ENCODE assay signal across 10 cellular contexts in the genomic region with DNA sequence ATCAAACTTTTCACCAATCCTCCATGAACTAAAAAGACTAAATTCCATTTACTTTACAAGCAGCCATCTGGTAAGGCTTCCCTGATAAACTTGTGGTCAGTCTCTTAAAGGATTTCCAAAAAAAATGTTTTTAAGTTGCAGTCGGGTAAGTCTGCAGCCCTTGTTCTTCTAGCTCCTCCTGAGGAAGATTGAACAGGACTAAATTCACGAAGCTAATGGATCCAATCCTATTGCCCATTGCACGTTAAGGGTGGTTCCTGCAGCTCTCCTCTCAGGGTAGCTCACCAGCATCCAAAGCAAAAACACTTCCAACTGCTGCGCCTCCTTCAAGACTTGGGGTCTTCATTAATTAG. TPM values are rescaled to one million over a fixed set of nuclear protein-coding genes. Genes with fewer than 3 reads are reported as not detected.
DNase-seq lines count a peak whose midpoint lies in the region; TF ChIP-seq lines count a peak whose summit lies in the region.
"Had no signal": no experiment of that assay in that cellular context is flagged by ENCODE, and none has a peak within 500 bp of the region (broad histone marks: within the 10 kb centered on the region; RNA-seq: fewer than 3 reads in every experiment).

No MANE protein-coding gene starts in this region.

- H3K4me1 ChIP-seq in liver (ENCODE audit: control insufficient read depth in 4 of 4, insufficient read depth in 4 of 4, low read length in 3 of 4) (peaks cover 10 to 49% (median 28%) of the 10 kb centered on the region in 4 donors), thyroid gland (peaks cover 30 to 39% of the 10 kb centered on the region in 2 donors)

- no peaks in the 10 kb centered on the region for H3K27me3 ChIP-seq in liver (ENCODE audit: control insufficient read depth in 4 of 4, insufficient read depth in 4 of 4, low read length in 3 of 4)
- no peaks in the 10 kb centered on the region for H3K27me3 ChIP-seq in thyroid gland

- H3K4me3 ChIP-seq in liver (ENCODE audit: low read depth in 1 of 3, low read length in 3 of 3): peak overlapping the region in 2 of 3 donors; percentile 21 to 89
- H3K4me3 ChIP-seq in thyroid gland (replicated peaks in 1 of 3): peak overlapping the region in 2 of 3 donors; percentile 52 to 97

- peak overlapping the region; percentile 69 to 94 for H3K9ac ChIP-seq in liver (ENCODE audit: low read depth in 1 of 2, low read length in 2 of 2)

- peaks cover 53% of the 10 kb centered on the region for H3K27me3 Mint-ChIP-seq in activated CD4-positive, alpha-beta T cell treated with anti-CD3 and anti-CD28 coated beads, Interleukin-2, amount 10 ng/mL, durations not matched to agents 24 days and 14 days
- no peaks in the 10 kb centered on the region for H3K27me3 Mint-ChIP-seq in MCF 10A (ENCODE audit: insufficient read depth, unreplicated experiment)

- no peak for TF ChIP-seq RAD21 in liver (IDR thresholded peaks at IDR 0.05)

- H3K36me3 ChIP-seq in liver (ENCODE audit: control insufficient read depth in 4 of 4, insufficient read depth in 3 of 4, low read depth in 1 of 4, low read length in 3 of 4) (peaks cover 0 to 7% (median 0%) of the 10 kb centered on the region in 4 donors), thyroid gland (peaks cover 4 to 8% of the 10 kb centered on the region in 2 donors)

- peak overlapping the region; percentile 87 to 92 for H3K27ac ChIP-seq in liver (ENCODE audit: low read depth in 1 of 2, low read length in 2 of 2)
- H3K27ac ChIP-seq in thyroid gland: peak overlapping the region; percentile 93 to 97 (median 94)
- no peak overlapping the region for H3K27ac ChIP-seq in substantia nigra (ENCODE audit: low read depth, low read length, poor library complexity, severe bottlenecking)

- CTCF ChIA-PET in MCF 10A (lab: Yijun Ruan, JAX): interaction anchor here (0.6 to 6.0 kb wide), 15 partner anchors 96 to 514 kb away, joined by 3 to 45 read pairs (median 3); no protein-coding TSS in a partner anchor

- peak overlapping the region; percentile 33 for H3K4me3 Mint-ChIP-seq in activated CD4-positive, alpha-beta T cell treated with anti-CD3 and anti-CD28 coated beads, Interleukin-2, amount 10 ng/mL, durations not matched to agents 24 days and 14 days
- H3K4me3 Mint-ChIP-seq in MCF 10A (ENCODE audit: unreplicated experiment): peak overlapping the region; percentile 97

- no peak overlapping the region for H3K27ac Mint-ChIP-seq in activated CD4-positive, alpha-beta T cell treated with anti-CD3 and anti-CD28 coated beads, Interleukin-2, amount 10 ng/mL, durations not matched to agents 24 days and 14 days
- no peak overlapping the region for H3K27ac Mint-ChIP-seq in MCF 10A (ENCODE audit: low read depth, unreplicated experiment)

- H3K9me3 Mint-ChIP-seq in activated CD4-positive, alpha-beta T cell treated with anti-CD3 and anti-CD28 coated beads, Interleukin-2, amount 10 ng/mL, durations not matched to agents 24 days and 14 days: no peaks in the 10 kb centered on the region
- H3K9me3 Mint-ChIP-seq in MCF 10A (ENCODE audit: unreplicated experiment): no peaks in the 10 kb centered on the region

- 54% methylated on average over 4 of the region's 4 CpGs for WGBS in liver
- 24 to 28% methylated on average over 4 of the region's 4 CpGs for WGBS in thyroid gland, 2 donors

- H3K36me3 Mint-ChIP-seq in activated CD4-positive, alpha-beta T cell treated with anti-CD3 and anti-CD28 coated beads, Interleukin-2, amount 10 ng/mL, durations not matched to agents 24 days and 14 days (ENCODE audit: low read depth): peaks cover 2% of the 10 kb centered on the region
- peaks cover 36% of the 10 kb centered on the region for H3K36me3 Mint-ChIP-seq in MCF 10A (ENCODE audit: insufficient read depth, unreplicated experiment)

- POLR2A ChIA-PET in MCF 10A (lab: Yijun Ruan, JAX): interaction anchor here (0.6 to 10.1 kb wide), 19 partner anchors 49 to 356 kb away, joined by 3 to 193 read pairs (median 13); no protein-coding TSS in a partner anchor

- no peak for TF ChIP-seq CTCF in MCF 10A (IDR thresholded peaks at IDR 0.05; ENCODE audit: unreplicated experiment)
- TF ChIP-seq CTCF in liver (IDR thresholded peaks at IDR 0.05; ENCODE audit: low read depth, low read length, missing input control): no peak
- TF ChIP-seq CTCF in thyroid gland (IDR thresholded peaks at IDR 0.05): no peak

- no peak for TF ChIP-seq POLR2A in thyroid gland (IDR thresholded peaks at IDR 0.05)

- no TSS peak for BruUV-seq in MCF 10A (replicated peaks; lab: Mats Ljungman, UMichigan)

- DNase-seq in activated CD4-positive, alpha-beta T cell treated with anti-CD3 and anti-CD28 coated beads, Interleukin-2, amount 10 ng/mL, durations not matched to agents 24 days and 14 days: no peak
- no peak for DNase-seq in activated CD4-positive, alpha-beta T cell treated with anti-CD3 and anti-CD28 coated beads for 1 hour
- no peak for DNase-seq in MCF 10A (ENCODE audit: unreplicated experiment)
- DNase-seq in thyroid gland: no peak
- no peak for DNase-seq in EL
- DNase-seq in DMS153 treated with DMSO at 0.1 percent for 48 hours (lab: John Stamatoyannopoulos, UW; ENCODE audit: unreplicated experiment): no peak
- no peak for DNase-seq in substantia nigra (lab: John Stamatoyannopoulos, UW)
- DNase-seq: activated CD4-positive, alpha-beta T cell treated with anti-CD3 and anti-CD28 coated beads for 4 hours; NCI-H1694 had no signal

- H3K4me1 Mint-ChIP-seq in activated CD4-positive, alpha-beta T cell treated with anti-CD3 and anti-CD28 coated beads, Interleukin-2, amount 10 ng/mL, durations not matched to agents 24 days and 14 days: peaks cover 32% of the 10 kb centered on the region
- H3K4me1 Mint-ChIP-seq in MCF 10A (ENCODE audit: insufficient read depth, unreplicated experiment): peaks cover 27% of the 10 kb centered on the region

- intact Hi-C loops in activated CD4-positive, alpha-beta T cell treated with anti-CD3 and anti-CD28 coated beads, Interleukin-2, amount 10 ng/mL, durations not matched to agents 24 days and 14 days (cut with micrococcal nuclease): loop anchor here (5.0 to 10.0 kb wide), 6 partner anchors 64 to 626 kb away; a partner anchor contains a TSS
- intact Hi-C loops in MCF 10A (cut with micrococcal nuclease) (loop anchor here (2.0 to 10.0 kb wide), 2 partner anchors 266 to 474 kb away; no protein-coding TSS in a partner anchor), thyroid gland (cut with DNase I) (loop anchor here (5.0 kb wide), 2 partner anchors 179 to 356 kb away; no protein-coding TSS in a partner anchor)

- H3K9me3 ChIP-seq in liver (ENCODE audit: control insufficient read depth in 4 of 4, low read length in 3 of 4): no peaks in the 10 kb centered on the region
- H3K9me3 ChIP-seq in thyroid gland: no peaks in the 10 kb centered on the region

TF ChIP-seq in liver, 16 proteins besides CTCF, POLR2A, EP300 and RAD21:
- TF ChIP-seq HNF4G (IDR thresholded peaks at IDR 0.05): no peak
- no peak for TF ChIP-seq GABPA (IDR thresholded peaks at IDR 0.05 in 1 of 2, conservative IDR thresholded peaks at IDR 0.05 in 1 of 2)
- no peak for TF ChIP-seq HNF4A (conservative IDR thresholded peaks at IDR 0.05)
- TF ChIP-seq SP1 (IDR thresholded peaks at IDR 0.05): no peak
- TF ChIP-seq FOXA2 (IDR thresholded peaks at IDR 0.05): no peak
- TF ChIP-seq TAF1 (conservative IDR thresholded peaks at IDR 0.05): no peak
- TF ChIP-seq, protein P1, sequence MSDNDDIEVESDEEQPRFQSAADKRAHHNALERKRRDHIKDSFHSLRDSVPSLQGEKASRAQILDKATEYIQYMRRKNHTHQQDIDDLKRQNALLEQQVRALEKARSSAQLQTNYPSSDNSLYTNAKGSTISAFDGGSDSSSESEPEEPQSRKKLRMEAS (IDR thresholded peaks at IDR 0.05): no peak
- TF ChIP-seq, protein P2, sequence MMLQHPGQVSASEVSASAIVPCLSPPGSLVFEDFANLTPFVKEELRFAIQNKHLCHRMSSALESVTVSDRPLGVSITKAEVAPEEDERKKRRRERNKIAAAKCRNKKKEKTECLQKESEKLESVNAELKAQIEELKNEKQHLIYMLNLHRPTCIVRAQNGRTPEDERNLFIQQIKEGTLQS (IDR thresholded peaks at IDR 0.05): no peak
- TF ChIP-seq, protein P3, sequence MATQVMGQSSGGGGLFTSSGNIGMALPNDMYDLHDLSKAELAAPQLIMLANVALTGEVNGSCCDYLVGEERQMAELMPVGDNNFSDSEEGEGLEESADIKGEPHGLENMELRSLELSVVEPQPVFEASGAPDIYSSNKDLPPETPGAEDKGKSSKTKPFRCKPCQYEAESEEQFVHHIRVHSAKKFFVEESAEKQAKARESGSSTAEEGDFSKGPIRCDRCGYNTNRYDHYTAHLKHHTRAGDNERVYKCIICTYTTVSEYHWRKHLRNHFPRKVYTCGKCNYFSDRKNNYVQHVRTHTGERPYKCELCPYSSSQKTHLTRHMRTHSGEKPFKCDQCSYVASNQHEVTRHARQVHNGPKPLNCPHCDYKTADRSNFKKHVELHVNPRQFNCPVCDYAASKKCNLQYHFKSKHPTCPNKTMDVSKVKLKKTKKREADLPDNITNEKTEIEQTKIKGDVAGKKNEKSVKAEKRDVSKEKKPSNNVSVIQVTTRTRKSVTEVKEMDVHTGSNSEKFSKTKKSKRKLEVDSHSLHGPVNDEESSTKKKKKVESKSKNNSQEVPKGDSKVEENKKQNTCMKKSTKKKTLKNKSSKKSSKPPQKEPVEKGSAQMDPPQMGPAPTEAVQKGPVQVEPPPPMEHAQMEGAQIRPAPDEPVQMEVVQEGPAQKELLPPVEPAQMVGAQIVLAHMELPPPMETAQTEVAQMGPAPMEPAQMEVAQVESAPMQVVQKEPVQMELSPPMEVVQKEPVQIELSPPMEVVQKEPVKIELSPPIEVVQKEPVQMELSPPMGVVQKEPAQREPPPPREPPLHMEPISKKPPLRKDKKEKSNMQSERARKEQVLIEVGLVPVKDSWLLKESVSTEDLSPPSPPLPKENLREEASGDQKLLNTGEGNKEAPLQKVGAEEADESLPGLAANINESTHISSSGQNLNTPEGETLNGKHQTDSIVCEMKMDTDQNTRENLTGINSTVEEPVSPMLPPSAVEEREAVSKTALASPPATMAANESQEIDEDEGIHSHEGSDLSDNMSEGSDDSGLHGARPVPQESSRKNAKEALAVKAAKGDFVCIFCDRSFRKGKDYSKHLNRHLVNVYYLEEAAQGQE (IDR thresholded peaks at IDR 0.05): no peak
- no peak for TF ChIP-seq NR2F2 (IDR thresholded peaks at IDR 0.05)
- no peak for TF ChIP-seq YY1 (IDR thresholded peaks at IDR 0.05)
- no peak for TF ChIP-seq JUND (IDR thresholded peaks at IDR 0.05)

RNA-seq across cellular contexts. Expression of a gene that starts 2.8 kb away (rescaled TPM):
- 0.64 and 1.2 TPM in 2 replicates for total RNA-seq in activated CD4-positive, alpha-beta T cell treated with anti-CD3 and anti-CD28 coated beads, Interleukin-2, amount 10 ng/mL, durations not matched to agents 24 days and 14 days
- total RNA-seq in MCF 10A (2022): 34.6 and 37.8 TPM in 2 replicates
- 1 to 10 TPM; 5.3 to 6.8 TPM for total RNA-seq in liver
- 10 to 100 TPM; 11.2 to 12.5 TPM for polyA plus RNA-seq in liver
- 100 to 1,000 TPM; 127 to 193 (median 159) TPM for total RNA-seq in thyroid gland
